Comparison of ENCODE assay signal across 25 cellular contexts in genomic region chr22:37792494-37792893, GRCh38. TPM values are rescaled to one million over a fixed set of nuclear protein-coding genes. Genes with fewer than 3 reads are reported as not detected.
"Had no signal": no experiment of that assay in that cellular context is flagged by ENCODE, and none has a peak within 500 bp of the region (broad histone marks: within the 10 kb centered on the region; RNA-seq: fewer than 3 reads in every experiment).

No MANE protein-coding gene starts in this region.

- H2AFZ ChIP-seq: PC-9 had no signal

- H3K36me3 ChIP-seq: ascending aorta, cardiac muscle cell, WERI-Rb-1 had no signal

- H3K4me2 ChIP-seq: PC-9 had no signal

- H3K4me3 ChIP-seq: ascending aorta, cardiac muscle cell, PC-9 had no signal

- H3K27me3 ChIP-seq: ascending aorta, cardiac muscle cell had no signal

- H3K4me1 ChIP-seq: ascending aorta had no signal

- ATAC-seq: activated T-cell treated with anti-CD3 and anti-CD28 coated beads, Interleukin-2, amount 50 U/mL, for 72 hours; activated T-helper 17 cell treated with anti-CD3 and anti-CD28 coated beads, Interleukin-2, amount 50 U/mL, for 72 hours; T-cell; T-helper 17 cell had no signal

- DNase-seq: activated CD4-positive, alpha-beta memory T cell treated with anti-CD3 and anti-CD28 coated beads, Interleukin-2, amount 10 ng/mL, durations not matched to agents 7 days and 5 days; activated CD4-positive, alpha-beta T cell treated with anti-CD3 and anti-CD28 coated beads for 1 hour; activated CD4-positive, alpha-beta T cell treated with anti-CD3 and anti-CD28 coated beads for 48 hours; activated CD4-positive, CD25-positive, alpha-beta regulatory T cell; activated gamma-delta T cell; activated naive CD4-positive, alpha-beta T cell treated with Interleukin-2 at 50 U/mL for 16 hours; activated naive CD8-positive, alpha-beta T cell treated with anti-CD3 and anti-CD28 coated beads, Interleukin-2, amount 10 ng/mL, durations not matched to agents 7 days and 5 days; activated T-cell treated with anti-CD3 and anti-CD28 coated beads, Interleukin-2, amount 50 U/mL, for 1 hour; activated T-cell treated with anti-CD3 and anti-CD28 coated beads, Interleukin-2, amount 50 U/mL, for 72 hours; NCI-H1436 treated with DMSO at 0.1 percent for 48 hours; NCI-H510A; NCI-H748 treated with DMSO at 0.1 percent for 48 hours; NK-92 treated with Interleukin-12 subunit alpha and Interleukin-12 subunit beta, amount 100 ng/mL, for 24 hours; SIG-M5; T-cell; T-helper 17 cell had no signal

- H3K9me3 ChIP-seq: ascending aorta had no signal

- H3K27ac ChIP-seq: ascending aorta, cardiac muscle cell, PC-9, WERI-Rb-1 had no signal

RNA-seq across cellular contexts. Expression of gene GALR3, which starts 30.7 kb away (rescaled TPM):
- total RNA-seq: activated CD4-positive, alpha-beta memory T cell treated with anti-CD3 and anti-CD28 coated beads, Interleukin-2, amount 10 ng/mL, durations not matched to agents 7 days and 5 days; activated CD8-positive, alpha-beta memory T cell treated with anti-CD3 and anti-CD28 coated beads for 36 hours; activated naive CD8-positive, alpha-beta T cell treated with anti-CD3 and anti-CD28 coated beads, Interleukin-2, amount 10 ng/mL, durations not matched to agents 7 days and 5 days; activated T-helper 17 cell treated with anti-CD3 and anti-CD28 coated beads, Interleukin-2, amount 50 U/mL, for 72 hours; ascending aorta; cardiac muscle cell; M059J; Right ventricle myocardium inferior; SK-MEL-5; T-cell; T-helper 17 cell had no signal
